19 cellular contexts compared by ENCODE assay signal in the genomic region with DNA sequence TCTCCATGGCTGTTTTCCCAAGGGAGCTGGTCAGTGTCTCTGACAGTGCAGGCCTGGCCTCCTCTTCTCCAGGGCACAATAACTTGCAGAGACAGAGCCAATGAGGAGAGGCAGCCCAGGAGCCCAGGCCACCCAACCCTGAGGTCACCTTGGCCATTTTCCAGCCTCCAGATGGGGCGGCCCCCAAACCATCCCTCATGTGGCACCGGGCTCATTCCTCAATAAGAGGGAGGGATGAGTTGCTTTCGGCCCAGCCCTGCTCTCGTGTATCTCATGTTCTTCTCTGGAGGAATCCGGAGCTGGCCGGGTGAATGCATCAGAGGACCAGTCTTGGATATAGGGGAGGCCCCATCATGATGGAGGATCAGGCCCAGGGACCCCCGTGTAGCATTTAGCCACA.
DNase-seq lines count a peak whose midpoint lies in the region; ATAC-seq and TF ChIP-seq lines count a peak whose summit lies in the region.
"Had no signal": no experiment of that assay in that cellular context is flagged by ENCODE, and none has a peak within 500 bp of the region (broad histone marks: within the 10 kb centered on the region; RNA-seq: fewer than 3 reads in every experiment).

No MANE protein-coding gene starts in this region.

- no peaks in the 10 kb centered on the region for H3K79me2 ChIP-seq in mammary epithelial cell (ENCODE audit: insufficient read depth, low read length)

- WGBS in mammary epithelial cell (ENCODE audit: low coverage, missing lambda C conversion rate), result 70% methylated on average over 6 of the region's 7 CpGs
- WGBS in gastroesophageal sphincter (ENCODE audit: low coverage in 1 of 2), 2 donors, result 81% methylated on average over 5 of the region's 7 CpGs; no CpG with 5 or more reads in 1 of the 2 donors
- WGBS in sigmoid colon, 2 donors, result 88 to 89% methylated on average over 7 of the region's 7 CpGs

- no peak overlapping the region for H3K4me2 ChIP-seq in mammary epithelial cell (ENCODE audit: insufficient read depth, low read depth, low read length)

- H3K4me3 Mint-ChIP-seq in activated T-cell treated with anti-CD3 and anti-CD28 coated beads, Interleukin-2, amount 50 U/mL, for 72 hours, result no peak overlapping the region
- H3K4me3 Mint-ChIP-seq: naive B cell had no signal

- H3K4me1 Mint-ChIP-seq in activated T-cell treated with anti-CD3 and anti-CD28 coated beads, Interleukin-2, amount 50 U/mL, for 72 hours (ENCODE audit: low read depth), result peaks cover 7% of the 10 kb centered on the region

- H3K36me3 ChIP-seq in breast epithelium (no peaks in the 10 kb centered on the region), mammary epithelial cell (ENCODE audit: insufficient read depth, low read length) (no peaks in the 10 kb centered on the region), gastroesophageal sphincter (no peaks in the 10 kb centered on the region), sigmoid colon (no peaks in the 10 kb centered on the region)
- H3K36me3 ChIP-seq: BLaER1 treated with 17β-estradiol and CSF1 and Interleukin-3, amounts not matched to agents 10 nM and 100 nM; heart right ventricle had no signal

- dilution Hi-C loops in mammary epithelial cell (cut with HindIII; ENCODE audit: low sequenced_read_pairs), result no loop called here

- in situ Hi-C loops in mammary epithelial cell (cut with MboI; ENCODE audit: low sequenced_read_pairs in 2 of 2), result loop anchor here in 1 of 2 donors (25.0 kb wide), 1 partner anchor 308 kb away; the partner anchor contains the start of gene SLC29A3

- H3K9ac ChIP-seq in mammary epithelial cell (ENCODE audit: insufficient read depth, low read length), result no peak overlapping the region

- no peaks in the 10 kb centered on the region for H4K20me1 ChIP-seq in mammary epithelial cell (ENCODE audit: insufficient read depth, low read length)
- H4K20me1 ChIP-seq: BLaER1 treated with 17β-estradiol and CSF1 and Interleukin-3, amounts not matched to agents 10 nM and 100 nM had no signal

- peak overlapping the region; percentile 48 to 79 for H3K27ac ChIP-seq in breast epithelium
- no peak overlapping the region for H3K27ac ChIP-seq in mammary epithelial cell (ENCODE audit: insufficient read depth, low read depth, low read length)
- peak overlapping the region; percentile 77 to 86 (median 80) for H3K27ac ChIP-seq in gastroesophageal sphincter
- H3K27ac ChIP-seq in sigmoid colon, result peak overlapping the region in 3 of 4 donors; percentile 48 to 86 (median 62)
- H3K27ac ChIP-seq: BLaER1 treated with 17β-estradiol and CSF1 and Interleukin-3, amounts not matched to agents 10 nM and 100 nM had no signal

- TF ChIP-seq CTCF in breast epithelium (IDR thresholded peaks at IDR 0.05), result no peak
- TF ChIP-seq CTCF in mammary epithelial cell (conservative IDR thresholded peaks at IDR 0.05 in 1 of 2, IDR thresholded peaks at IDR 0.05 in 1 of 2; ENCODE audit: extremely low read depth in 1 of 2, insufficient read depth in 1 of 2, low read depth in 1 of 2, low read length in 2 of 2), result no peak
- no peak for TF ChIP-seq CTCF in gastroesophageal sphincter (IDR thresholded peaks at IDR 0.05)
- no peak for TF ChIP-seq CTCF in sigmoid colon (IDR thresholded peaks at IDR 0.05)

- TF ChIP-seq POLR2A in breast epithelium (IDR thresholded peaks at IDR 0.05) (no peak), gastroesophageal sphincter (IDR thresholded peaks at IDR 0.05) (no peak), sigmoid colon (IDR thresholded peaks at IDR 0.05) (no peak)

- H3K9me3 ChIP-seq in breast epithelium, result no peaks in the 10 kb centered on the region
- no peaks in the 10 kb centered on the region for H3K9me3 ChIP-seq in mammary epithelial cell (replicated peaks; ENCODE audit: insufficient read depth, low read length)
- H3K9me3 ChIP-seq in gastroesophageal sphincter, result no peaks in the 10 kb centered on the region
- H3K9me3 ChIP-seq in sigmoid colon, result no peaks in the 10 kb centered on the region
- H3K9me3 ChIP-seq: heart right ventricle, testis had no signal

- no peak for ATAC-seq in gastroesophageal sphincter
- ATAC-seq in activated T-cell treated with anti-CD3 and anti-CD28 coated beads, Interleukin-2, amount 50 U/mL, for 72 hours (replicated peaks in 1 of 2), result no peak

- no peak overlapping the region for H3K27ac Mint-ChIP-seq in activated T-cell treated with anti-CD3 and anti-CD28 coated beads, Interleukin-2, amount 50 U/mL, for 72 hours

- intact Hi-C loops in breast epithelium (cut with DNase I; ENCODE audit: low total_unique reads), result no loop called here
- intact Hi-C loops in mammary epithelial cell (cut with micrococcal nuclease), result no loop called here
- intact Hi-C loops in sigmoid colon (cut with DNase I), result no loop called here
- intact Hi-C loops in posterior cingulate gyrus (cut with DNase I), result no loop called here

- no peak for TF ChIP-seq EP300 in gastroesophageal sphincter (IDR thresholded peaks at IDR 0.05)
- no peak for TF ChIP-seq EP300 in sigmoid colon (IDR thresholded peaks at IDR 0.05)

- BruUV-seq in mammary epithelial cell (replicated peaks; lab: Mats Ljungman, UMichigan), result no TSS peak

- H3K27me3 Mint-ChIP-seq in activated T-cell treated with anti-CD3 and anti-CD28 coated beads, Interleukin-2, amount 50 U/mL, for 72 hours (ENCODE audit: low read depth), result no peaks in the 10 kb centered on the region

- DNase-seq in breast epithelium (ENCODE audit: low spot score in 2 of 2) (no peak), mammary epithelial cell (no peak), sigmoid colon (no peak), HuH-7 (ENCODE audit: low spot score) (no peak), posterior cingulate gyrus (no peak)
- DNase-seq in stimulated activated CD4-positive, alpha-beta T cell treated with anti-CD3 and anti-CD28 coated beads, Interleukin-4, amount 100 ng/mL, for 24 hours, result no peak
- DNase-seq in activated T-cell treated with anti-CD3 and anti-CD28 coated beads, Interleukin-2, amount 50 U/mL, for 72 hours, result no peak
- DNase-seq: activated CD4-positive, alpha-beta T cell treated with anti-CD3 and anti-CD28 coated beads for 4 hours; activated CD8-positive, alpha-beta memory T cell treated with anti-CD3 and anti-CD28 coated beads, Interleukin-2, amount 50 U/mL, for 4 hours; heart right ventricle; Kasumi-1; naive B cell; NCI-H1092; NCI-H510A treated with DMSO at 0.1 percent for 48 hours; stimulated activated CD4-positive, alpha-beta T cell treated with anti-CD3 and anti-CD28 coated beads, Interleukin-4, amount 100 ng/mL, for 4 hours had no signal

- H3K27me3 ChIP-seq in breast epithelium (no peaks in the 10 kb centered on the region), mammary epithelial cell (ENCODE audit: insufficient read depth, low read length) (no peaks in the 10 kb centered on the region), gastroesophageal sphincter (no peaks in the 10 kb centered on the region), sigmoid colon (no peaks in the 10 kb centered on the region)
- H3K27me3 ChIP-seq: BLaER1 treated with 17β-estradiol and CSF1 and Interleukin-3, amounts not matched to agents 10 nM and 100 nM; heart right ventricle; testis had no signal

- H2AFZ ChIP-seq in mammary epithelial cell (ENCODE audit: low read depth, low read length), result no peak overlapping the region

- CTCF ChIA-PET in mammary epithelial cell (lab: Charles Lee; ENCODE audit: low non-redundant PET), result no interaction called here

- H3K36me3 Mint-ChIP-seq in activated T-cell treated with anti-CD3 and anti-CD28 coated beads, Interleukin-2, amount 50 U/mL, for 72 hours (ENCODE audit: insufficient read depth in 2 of 2), result no peaks in the 10 kb centered on the region
- H3K36me3 Mint-ChIP-seq: naive B cell had no signal

- no peak overlapping the region for H3K4me3 ChIP-seq in breast epithelium
- H3K4me3 ChIP-seq in mammary epithelial cell (replicated peaks in 1 of 3; ENCODE audit: insufficient read depth in 1 of 3, low read depth in 2 of 3, low read length in 3 of 3), result no peak overlapping the region
- no peak overlapping the region for H3K4me3 ChIP-seq in gastroesophageal sphincter
- H3K4me3 ChIP-seq in sigmoid colon, result no peak overlapping the region
- H3K4me3 ChIP-seq: BLaER1 treated with 17β-estradiol and CSF1 and Interleukin-3, amounts not matched to agents 10 nM and 100 nM; heart right ventricle; skin epidermis; testis had no signal

- no peaks in the 10 kb centered on the region for H3K9me3 Mint-ChIP-seq in activated T-cell treated with anti-CD3 and anti-CD28 coated beads, Interleukin-2, amount 50 U/mL, for 72 hours
- H3K9me3 Mint-ChIP-seq: naive B cell had no signal

- no peaks in the 10 kb centered on the region for H3K4me1 ChIP-seq in breast epithelium
- peaks cover 7% of the 10 kb centered on the region for H3K4me1 ChIP-seq in mammary epithelial cell (ENCODE audit: insufficient read depth, low read length)
- H3K4me1 ChIP-seq in gastroesophageal sphincter, result peaks cover 18 to 75% (median 32%) of the 10 kb centered on the region in 3 donors
- peaks cover 0 to 40% (median 30%) of the 10 kb centered on the region in 4 donors for H3K4me1 ChIP-seq in sigmoid colon
